32 cellular contexts compared by ENCODE assay signal in genomic region chr5:151902215-151902614, GRCh38. TPM values are rescaled to one million over a fixed set of nuclear protein-coding genes. Genes with fewer than 3 reads are reported as not detected.
DNase-seq lines count a peak whose midpoint lies in the region; ATAC-seq and TF ChIP-seq lines count a peak whose summit lies in the region.
"Had no signal": no experiment of that assay in that cellular context is flagged by ENCODE, and none has a peak within 500 bp of the region (broad histone marks: within the 10 kb centered on the region; RNA-seq: fewer than 3 reads in every experiment).

No MANE protein-coding gene starts in this region.

- no peak for TF ChIP-seq CTCF in GM10266 (IDR thresholded peaks at IDR 0.05; ENCODE audit: control insufficient read depth, insufficient read depth, low read depth, missing control alignments)
- no peak for TF ChIP-seq CTCF in GM20000 (IDR thresholded peaks at IDR 0.05; ENCODE audit: extremely low read depth, missing control alignments)
- no peak for TF ChIP-seq CTCF in WTC11 (IDR thresholded peaks at IDR 0.05)

- H3K4me1 Mint-ChIP-seq in WTC11, result peaks cover 29% of the 10 kb centered on the region
- H3K4me1 Mint-ChIP-seq: naive thymus-derived CD4-positive, alpha-beta T cell had no signal

- H3K36me3 Mint-ChIP-seq in WTC11, result no peaks in the 10 kb centered on the region
- H3K36me3 Mint-ChIP-seq: naive thymus-derived CD4-positive, alpha-beta T cell had no signal

- CTCF ChIA-PET in WTC11 (lab: Charles Lee), result interaction anchor here (2.1 kb wide), 1 partner anchor 241 kb away, joined by 9 read pairs; no protein-coding TSS in a partner anchor

- H3K9me3 Mint-ChIP-seq in WTC11, result no peaks in the 10 kb centered on the region
- H3K9me3 Mint-ChIP-seq: activated B cell treated with CpG ODN at 0.5 μM for 24 hours had no signal

- intact Hi-C loops in sciatic nerve (cut with DNase I), result no loop called here

- H3K27me3 Mint-ChIP-seq in WTC11 (ENCODE audit: low read depth), result peaks cover 100% of the 10 kb centered on the region

- DNase-seq in GM10266 (ENCODE audit: extremely low spot score) (peak; percentile 20), GM20000 (ENCODE audit: low spot score) (peak; percentile 27), WTC11 (ENCODE audit: low spot score) (no peak), NOMO-1 treated with dmso at 0.1 percent for 144 hours (lab: John Stamatoyannopoulos, UW; ENCODE audit: unreplicated experiment) (no peak), sciatic nerve (ENCODE audit: low spot score) (no peak), SIG-M5 (lab: John Stamatoyannopoulos, UW) (no peak)
- DNase-seq: activated B cell treated with CpG ODN at 0.5 μM for 24 hours; activated CD4-positive, alpha-beta T cell treated with anti-CD3 and anti-CD28 coated beads, Interleukin-2, amount 50 U/mL, for 1 hour; activated T-cell treated with anti-CD3 and anti-CD28 coated beads, Interleukin-2, amount 50 U/mL, for 48 hours; Calu3; DMS79; effector memory CD4-positive, alpha-beta T cell; hypothalamus; naive thymus-derived CD4-positive, alpha-beta T cell; NCI-H146; NCI-H510A; OCI-M1; sigmoid colon; stimulated activated CD4-positive, alpha-beta T cell treated with anti-CD3 and anti-CD28 coated beads, Interleukin-12 subunit alpha, Interleukin-12 subunit beta, amount 100 ng/mL, for 4 hours; stimulated activated CD4-positive, alpha-beta T cell treated with anti-CD3 and anti-CD28 coated beads, Interleukin-2, amount 100 ng/mL, for 48 hours; T-helper 1 cell; thyroid gland had no signal

- ATAC-seq in GM18508 (IDR thresholded peaks at IDR 0.05; ENCODE audit: insufficient read depth, unreplicated experiment), result peak; percentile 26
- ATAC-seq in HG02938 (IDR thresholded peaks at IDR 0.05; ENCODE audit: unreplicated experiment), result peak; percentile 28
- no peak for ATAC-seq in WTC11
- ATAC-seq in sciatic nerve, result no peak
- ATAC-seq: naive thymus-derived CD4-positive, alpha-beta T cell had no signal

- no peak overlapping the region for H3K4me3 Mint-ChIP-seq in WTC11
- H3K4me3 Mint-ChIP-seq: activated B cell treated with CpG ODN at 0.5 μM for 24 hours; IgD-negative memory B cell; naive thymus-derived CD4-positive, alpha-beta T cell had no signal

- POLR2A ChIA-PET in WTC11 (lab: Charles Lee), result no interaction called here

- no peak overlapping the region for H3K27ac Mint-ChIP-seq in WTC11
- H3K27ac Mint-ChIP-seq: activated B cell treated with CpG ODN at 0.5 μM for 24 hours; IgD-negative memory B cell; naive thymus-derived CD4-positive, alpha-beta T cell; progenitor cell of endocrine pancreas had no signal

TF ChIP-seq in WTC11, 78 proteins besides CTCF, POLR2A, EP300 and RAD21:
- TF ChIP-seq ATF1 (CRISPR knock-in tag; IDR thresholded peaks at IDR 0.05) (no peak), ZNF512 (CRISPR knock-in tag; IDR thresholded peaks at IDR 0.05; ENCODE audit: borderline replicate concordance) (no peak), FOXP4 (CRISPR knock-in tag; IDR thresholded peaks at IDR 0.05) (no peak), SOX15 (CRISPR knock-in tag; IDR thresholded peaks at IDR 0.05) (no peak), SP1 (CRISPR knock-in tag; conservative IDR thresholded peaks at IDR 0.05) (no peak), ZNF416 (CRISPR knock-in tag; IDR thresholded peaks at IDR 0.05) (no peak), KAT7 (CRISPR knock-in tag; IDR thresholded peaks at IDR 0.05; ENCODE audit: borderline replicate concordance) (no peak), JAZF1 (CRISPR knock-in tag; IDR thresholded peaks at IDR 0.05) (no peak), STAT6 (CRISPR knock-in tag; conservative IDR thresholded peaks at IDR 0.05; ENCODE audit: low read depth) (no peak)

RNA-seq across cellular contexts. Expression of gene GLRA1, which starts 22.4 kb away (rescaled TPM):
- total RNA-seq in WTC11 (2021), result not detected in 3 replicates
- total RNA-seq in sciatic nerve, result not detected
- total RNA-seq: A172; activated B cell treated with CpG ODN at 0.5 μM for 24 hours; astrocyte; Calu3; cardiac septum; H1; lung; naive thymus-derived CD4-positive, alpha-beta T cell; progenitor cell of endocrine pancreas; sigmoid colon; thyroid gland; vagina had no signal

Comparison
In these comparisons a context has a peak if more than half of its experiments do, and no peak if none do; other contexts are left out.
1. DNase-seq: peak in GM10266 (single experiment) and GM20000 (single experiment); none in WTC11 (single experiment), NOMO-1 treated with dmso at 0.1 percent for 144 hours (single experiment), sciatic nerve (single experiment) and SIG-M5 (single experiment).
2. ATAC-seq: peak in GM18508 (single experiment) and HG02938 (single experiment); none in WTC11 (single experiment) and sciatic nerve (single experiment).